34 cellular contexts compared by ENCODE assay signal in genomic region chr10:92792661-92793060, GRCh38. TPM values are rescaled to one million over a fixed set of nuclear protein-coding genes. Genes with fewer than 3 reads are reported as not detected.
DNase-seq lines count a peak whose midpoint lies in the region; ATAC-seq, FAIRE-seq and TF ChIP-seq lines count a peak whose summit lies in the region.
"Had no signal": no experiment of that assay in that cellular context is flagged by ENCODE, and none has a peak within 500 bp of the region (broad histone marks: within the 10 kb centered on the region; RNA-seq: fewer than 3 reads in every experiment).

No MANE protein-coding gene starts in this region.

- TF ChIP-seq POLR2A in HepG2 (IDR thresholded peaks at IDR 0.05; ENCODE audit: insufficient read depth in 1 of 2, low read depth in 2 of 2, low read length in 2 of 2), result no peak
- no peak for TF ChIP-seq POLR2A in right lobe of liver (IDR thresholded peaks at IDR 0.05)
- no peak for TF ChIP-seq POLR2A in A549 (IDR thresholded peaks at IDR 0.05; ENCODE audit: low read length)
- TF ChIP-seq POLR2A in IMR-90 (IDR thresholded peaks at IDR 0.05; ENCODE audit: low read depth, low read length), result no peak
- TF ChIP-seq POLR2A in K562 (conservative IDR thresholded peaks at IDR 0.05), result no peak

- H3K27me3 ChIP-seq in HepG2 (ENCODE audit: control insufficient read depth in 1 of 2, insufficient read depth in 2 of 2, low read length in 2 of 2), result peaks cover 0 to 10% of the 10 kb centered on the region in 2 experiments; a peak in 1 of 5 replicates
- no peaks in the 10 kb centered on the region for H3K27me3 ChIP-seq in right lobe of liver
- peaks cover 2% of the 10 kb centered on the region; the same call in 1 of the 2 replicates for H3K27me3 ChIP-seq in IMR-90 (ENCODE audit: control insufficient read depth, insufficient read depth, low read length)
- no peaks in the 10 kb centered on the region for H3K27me3 ChIP-seq in K562 (ENCODE audit: control insufficient read depth in 2 of 2, insufficient read depth in 2 of 2, low read length in 2 of 2)
- H3K27me3 ChIP-seq: BE2C; BLaER1; BLaER1 treated with 17β-estradiol and CSF1 and Interleukin-3, amounts not matched to agents 10 nM and 100 nM had no signal

- FAIRE-seq in HepG2 (lab: Jason Lieb, UNC), result no peak
- FAIRE-seq in A549 (lab: Jason Lieb, UNC), result no peak
- FAIRE-seq in K562 (lab: Jason Lieb, UNC), result no peak
- FAIRE-seq: A204.1, D721Med had no signal

- intact Hi-C loops in HepG2 (cut with micrococcal nuclease; ENCODE audit: unreplicated experiment), result no loop called here
- intact Hi-C loops in right lobe of liver (cut with DNase I), result no loop called here
- intact Hi-C loops in IMR-90 (cut with micrococcal nuclease), result loop anchor here (2.0 kb wide), 1 partner anchor 14 kb away; no protein-coding TSS in a partner anchor
- intact Hi-C loops in K562 (cut with micrococcal nuclease), result no loop called here

- dilution Hi-C loops in IMR-90 (cut with HindIII; ENCODE audit: low sequenced_read_pairs, unreplicated experiment), result no loop called here

- BruUV-seq in HepG2 (replicated peaks; lab: Mats Ljungman, UMichigan) (no TSS peak), IMR-90 (replicated peaks; lab: Mats Ljungman, UMichigan) (no TSS peak), K562 (replicated peaks; lab: Mats Ljungman, UMichigan) (no TSS peak)

- H2BK5ac ChIP-seq in IMR-90 (ENCODE audit: low read depth, low read length, poor library complexity, severe bottlenecking), result no peak overlapping the region

- H3K79me1 ChIP-seq in IMR-90 (ENCODE audit: low read depth in 1 of 2, low read length in 2 of 2), result no peaks in the 10 kb centered on the region

- H2AFZ ChIP-seq in HepG2 (ENCODE audit: low read length) (no peak overlapping the region), IMR-90 (replicated peaks; ENCODE audit: low read length, poor library complexity) (no peak overlapping the region), K562 (ENCODE audit: low read depth, low read length) (no peak overlapping the region)

- no peak overlapping the region for H2AK9ac ChIP-seq in IMR-90 (replicated peaks; ENCODE audit: low read depth, low read length, poor library complexity)

- TF ChIP-seq CTCF in HepG2 (CRISPR knock-in tag; IDR thresholded peaks at IDR 0.05) (no peak), right lobe of liver (IDR thresholded peaks at IDR 0.05) (no peak), A549 (IDR thresholded peaks at IDR 0.05) (no peak), IMR-90 (conservative IDR thresholded peaks at IDR 0.05; ENCODE audit: low read depth, low read length) (no peak), K562 (IDR thresholded peaks at IDR 0.05 in 2 of 3, conservative IDR thresholded peaks at IDR 0.05 in 1 of 3; ENCODE audit: insufficient read depth in 2 of 3, low read depth in 1 of 3, low read length in 3 of 3) (no peak)

- POLR2A ChIA-PET in HepG2 (lab: Yijun Ruan, JAX), result no interaction called here
- POLR2A ChIA-PET in A549 (lab: Yijun Ruan, JAX), result no interaction called here
- POLR2A ChIA-PET in IMR-90 (lab: Charles Lee; ENCODE audit: unreplicated experiment), result interaction anchor here (0.6 kb wide), 1 partner anchor 18 kb away, joined by 3 read pairs; no protein-coding TSS in a partner anchor
- POLR2A ChIA-PET in K562 (lab: Yijun Ruan, JAX), result no interaction called here

- H3K79me2 ChIP-seq in HepG2 (ENCODE audit: insufficient read depth, low read length), result no peaks in the 10 kb centered on the region
- H3K79me2 ChIP-seq in K562 (ENCODE audit: control insufficient read depth, insufficient read depth, low read length), result no peaks in the 10 kb centered on the region

- TF ChIP-seq EP300 in HepG2 (IDR thresholded peaks at IDR 0.05; ENCODE audit: low read depth in 2 of 2, low read length in 2 of 2) (no peak), HepG2 (CRISPR knock-in tag; IDR thresholded peaks at IDR 0.05; ENCODE audit: borderline replicate concordance) (no peak), A549 (IDR thresholded peaks at IDR 0.05) (no peak), K562 (IDR thresholded peaks at IDR 0.05; ENCODE audit: low read length) (no peak)

- no peak overlapping the region for H2AK5ac ChIP-seq in IMR-90 (ENCODE audit: low read depth, low read length)

- H3K4ac ChIP-seq in IMR-90 (ENCODE audit: low read depth, low read length), result no peak overlapping the region

- H4K91ac ChIP-seq in IMR-90 (ENCODE audit: insufficient read depth, low read depth, low read length), result no peak overlapping the region

- CTCF ChIA-PET in HepG2 (lab: Yijun Ruan, JAX; ENCODE audit: low intra/inter-chr PET ratio, low total read pairs) (no interaction called here), A549 (lab: Yijun Ruan, JAX) (no interaction called here), IMR-90 (lab: Yijun Ruan, JAX) (no interaction called here), K562 (lab: Yijun Ruan, JAX; ENCODE audit: low intra/inter-chr PET ratio) (no interaction called here)

- no peaks in the 10 kb centered on the region for H4K20me1 ChIP-seq in HepG2 (ENCODE audit: insufficient read depth, low read length)
- H4K20me1 ChIP-seq in IMR-90 (ENCODE audit: insufficient read depth, low read length), result no peaks in the 10 kb centered on the region
- H4K20me1 ChIP-seq in K562 (replicated peaks; ENCODE audit: control insufficient read depth, insufficient read depth, low read length), result no peaks in the 10 kb centered on the region
- H4K20me1 ChIP-seq: BLaER1; BLaER1 treated with 17β-estradiol and CSF1 and Interleukin-3, amounts not matched to agents 10 nM and 100 nM had no signal

- no peak overlapping the region for H3K4me3 ChIP-seq in HepG2 (replicated peaks in 1 of 3; ENCODE audit: insufficient read depth in 1 of 3, low read depth in 2 of 3, low read length in 3 of 3)
- no peak overlapping the region for H3K4me3 ChIP-seq in right lobe of liver
- no peak overlapping the region for H3K4me3 ChIP-seq in A549
- no peak overlapping the region for H3K4me3 ChIP-seq in IMR-90 (ENCODE audit: insufficient read depth, low read depth, low read length)
- no peak overlapping the region for H3K4me3 ChIP-seq in K562
- H3K4me3 ChIP-seq: BLaER1; BLaER1 treated with 17β-estradiol and CSF1 and Interleukin-3, amounts not matched to agents 10 nM and 100 nM had no signal

- H2BK20ac ChIP-seq in IMR-90 (ENCODE audit: low read depth, low read length), result no peak overlapping the region

- H3K23ac ChIP-seq in IMR-90 (ENCODE audit: low read depth, low read length), result no peak overlapping the region

- no peak overlapping the region for H3K9ac ChIP-seq in HepG2 (ENCODE audit: insufficient read depth, low read depth, low read length)
- no peak overlapping the region for H3K9ac ChIP-seq in IMR-90 (ENCODE audit: low read depth, low read length)
- no peak overlapping the region for H3K9ac ChIP-seq in K562 (ENCODE audit: insufficient read depth in 1 of 2, low read depth in 2 of 2, low read length in 2 of 2)
- H3K9ac ChIP-seq: BLaER1; BLaER1 treated with 17β-estradiol and CSF1 and Interleukin-3, amounts not matched to agents 10 nM and 100 nM had no signal

- H3K18ac ChIP-seq in IMR-90 (ENCODE audit: low read depth, low read length), result no peak overlapping the region

- no peak overlapping the region for H3K14ac ChIP-seq in IMR-90 (replicated peaks; ENCODE audit: low read depth, low read length)

- 19% methylated on average over 1 of the region's 1 CpG for whole genome bisulfite sequencing in HepG2 (ENCODE audit: low lambda C conversion rate)
- WGBS in right lobe of liver (ENCODE audit: insufficient coverage, low coverage, low lambda C conversion rate, missing lambda C conversion rate), result 75% methylated on average over 1 of the region's 1 CpG
- 92% methylated on average over 1 of the region's 1 CpG for WGBS in A549 (ENCODE audit: missing lambda C conversion rate)
- no CpG with 5 or more reads among the region's 1 CpG for WGBS in IMR-90 (ENCODE audit: extremely low coverage in 2 of 2, insufficient read length in 1 of 2), 2 experiments
- 29% methylated on average over 1 of the region's 1 CpG for WGBS in K562 (ENCODE audit: insufficient coverage, low coverage, missing lambda C conversion rate)

- peaks cover 11% of the 10 kb centered on the region for H3K4me1 ChIP-seq in HepG2 (ENCODE audit: insufficient read depth, low read length)
- no peaks in the 10 kb centered on the region for H3K4me1 ChIP-seq in right lobe of liver
- no peaks in the 10 kb centered on the region for H3K4me1 ChIP-seq in A549
- no peaks in the 10 kb centered on the region for H3K4me1 ChIP-seq in IMR-90 (ENCODE audit: control insufficient read depth, insufficient read depth, low read length)
- H3K4me1 ChIP-seq in K562 (replicated peaks in 1 of 2; ENCODE audit: control insufficient read depth in 2 of 2, insufficient read depth in 2 of 2, low read length in 2 of 2), result no peaks in the 10 kb centered on the region
- H3K4me1 ChIP-seq: BE2C, Caco-2 had no signal

- no peak overlapping the region for H4K8ac ChIP-seq in IMR-90 (ENCODE audit: low read depth in 2 of 2, low read length in 2 of 2)

- TF ChIP-seq RAD21 in HepG2 (CRISPR knock-in tag; IDR thresholded peaks at IDR 0.05) (no peak), A549 (conservative IDR thresholded peaks at IDR 0.05 in 1 of 2, IDR thresholded peaks at IDR 0.05 in 1 of 2) (no peak), IMR-90 (IDR thresholded peaks at IDR 0.05; ENCODE audit: low read length) (no peak), K562 (CRISPR knock-in tag; conservative IDR thresholded peaks at IDR 0.05 in 1 of 2, IDR thresholded peaks at IDR 0.05 in 1 of 2) (no peak)

- H3K56ac ChIP-seq in IMR-90 (ENCODE audit: extremely low read depth, insufficient read depth, low read length), result no peak overlapping the region

- no peaks in the 10 kb centered on the region for H3K36me3 ChIP-seq in HepG2 (replicated peaks in 1 of 2; ENCODE audit: control insufficient read depth in 1 of 2, insufficient read depth in 2 of 2, low read length in 2 of 2)
- no peaks in the 10 kb centered on the region for H3K36me3 ChIP-seq in right lobe of liver
- H3K36me3 ChIP-seq in IMR-90 (ENCODE audit: control insufficient read depth, insufficient read depth, low read length), result no peaks in the 10 kb centered on the region
- no peaks in the 10 kb centered on the region for H3K36me3 ChIP-seq in K562 (ENCODE audit: control insufficient read depth, insufficient read depth, low read length)
- H3K36me3 ChIP-seq: BE2C; BLaER1; BLaER1 treated with 17β-estradiol and CSF1 and Interleukin-3, amounts not matched to agents 10 nM and 100 nM had no signal

- H4K5ac ChIP-seq in IMR-90 (ENCODE audit: low read depth, low read length), result no peak overlapping the region

- H2BK120ac ChIP-seq in IMR-90 (ENCODE audit: low read depth, low read length), result no peak overlapping the region

- ATAC-seq in HepG2 (no peak), right lobe of liver (no peak), A549 (no peak), IMR-90 (ENCODE audit: low read depth) (no peak), K562 (no peak)
- ATAC-seq: CD8-positive, alpha-beta T cell had no signal

- no peak overlapping the region for H3K27ac ChIP-seq in HepG2 (ENCODE audit: extremely low read length, insufficient read depth, low read length)
- no peak overlapping the region for H3K27ac ChIP-seq in right lobe of liver
- no peak overlapping the region for H3K27ac ChIP-seq in A549
- no peak overlapping the region for H3K27ac ChIP-seq in IMR-90 (ENCODE audit: insufficient read depth, low read length)
- H3K27ac ChIP-seq in K562 (ENCODE audit: extremely low read depth, low read depth, low read length), result no peak overlapping the region
- H3K27ac ChIP-seq: 22Rv1; BLaER1; BLaER1 treated with 17β-estradiol and CSF1 and Interleukin-3, amounts not matched to agents 10 nM and 100 nM; C4-2B had no signal

- DNase-seq in HepG2 (ENCODE audit: low spot score) (no peak), right lobe of liver (no peak), A549 (ENCODE audit: low read depth in 1 of 2, low spot score in 1 of 2) (no peak), IMR-90 (no peak), K562 (ENCODE audit: extremely low read depth in 1 of 4, low spot score in 3 of 4) (no peak), NCI-H2196 treated with DMSO at 0.1 percent for 48 hours (lab: John Stamatoyannopoulos, UW; ENCODE audit: unreplicated experiment) (no peak)
- DNase-seq in activated effector memory CD4-positive, alpha-beta T cell treated with Interleukin-2 at 50 U/mL for 16 hours, result no peak
- no peak for DNase-seq in stimulated activated naive CD4-positive, alpha-beta T cell (lab: John Stamatoyannopoulos, UW)
- DNase-seq: 8988T; ACHN; AML-193; BE2C; C1 segment of cervical spinal cord; Caco-2; Calu3; CD4-positive, alpha-beta memory T cell; CD4-positive, alpha-beta T cell; CD4-positive, CD25-positive, alpha-beta regulatory T cell; CD8-positive, alpha-beta memory T cell; CD8-positive, alpha-beta T cell; COR-L47; DMS 273 treated with DMSO at 0.1 percent for 48 hours; DMS153; DMS53; DMS79; DMS79 treated with DMSO at 0.1 percent for 48 hours; DND-41; EL had no signal

- H3K9me3 ChIP-seq in HepG2 (ENCODE audit: low read length) (no peaks in the 10 kb centered on the region), right lobe of liver (no peaks in the 10 kb centered on the region), A549 (no peaks in the 10 kb centered on the region), IMR-90 (ENCODE audit: control insufficient read depth, insufficient read depth, low read length) (no peaks in the 10 kb centered on the region), K562 (replicated peaks; ENCODE audit: control insufficient read depth, insufficient read depth, low read depth, low read length) (no peaks in the 10 kb centered on the region)
- H3K9me3 ChIP-seq: BE2C, Caco-2 had no signal

- H3K4me2 ChIP-seq in HepG2 (ENCODE audit: low read depth, low read length) (no peak overlapping the region), A549 (no peak overlapping the region), IMR-90 (ENCODE audit: low read depth, low read length) (no peak overlapping the region), K562 (ENCODE audit: insufficient read depth, low read length) (no peak overlapping the region)
- H3K4me2 ChIP-seq: BLaER1; BLaER1 treated with 17β-estradiol and CSF1 and Interleukin-3, amounts not matched to agents 10 nM and 100 nM had no signal

- in situ Hi-C loops in HepG2 (cut with HindIII; ENCODE audit: extremely low pct_ligation_motif_present, low pct_unique_long_range_greater_than_20kb), result no loop called here
- in situ Hi-C loops in IMR-90 (cut with MboI; ENCODE audit: low sequenced_read_pairs), result no loop called here
- in situ Hi-C loops in K562 (cut with MboI), result no loop called here

- H2BK15ac ChIP-seq in IMR-90 (ENCODE audit: low read depth, low read length), result no peak overlapping the region

- H3K9me1 ChIP-seq in IMR-90 (ENCODE audit: insufficient read depth, low read length) (no peaks in the 10 kb centered on the region), K562 (ENCODE audit: control insufficient read depth, insufficient read depth, low read length) (no peaks in the 10 kb centered on the region)

RNA-seq across cellular contexts. Expression of gene EXOC6, which starts 55.7 kb away (rescaled TPM):
- total RNA-seq in HepG2 (2016; rRNA removed; fragmentation: Illumina TruSeq; extraction: Trizol) (22.2 and 48.7 TPM in 2 replicates), right lobe of liver (10 to 100 TPM in 3 of 6 experiments, 1 to 10 TPM in 3; 5.5 to 15.6 (median 9.9) TPM), IMR-90 (2012; rRNA removed) (11.5 and 29.2 TPM in 2 replicates), K562 (2014; rRNA removed) (21.3 and 45.1 TPM in 2 replicates), K562 (2014; rRNA removed; fragmentation: Illumina TruSeq; extraction: Trizol) (34.7 and 41.8 TPM in 2 replicates), K562 (2015; rRNA removed; fragmentation: Illumina TruSeq; extraction: Trizol) (30.1 and 34.7 TPM in 2 replicates), K562 (2021) (24.7 and 25.0 TPM in 2 replicates)
- 7.3 and 14.2 TPM in 2 replicates for total RNA-seq in HepG2 (2016; cell fraction: cytosol; rRNA removed; fragmentation: Illumina TruSeq; extraction: Trizol; ENCODE audit: low read depth)
- total RNA-seq in HepG2 (2016; cell fraction: insoluble cytoplasmic fraction; rRNA removed; fragmentation: Illumina TruSeq; extraction: Trizol), result 17.2 and 42.9 TPM in 2 replicates
- total RNA-seq in HepG2 (2016; cell fraction: membrane; rRNA removed; fragmentation: Illumina TruSeq; extraction: Trizol), result 6.2 and 7.0 TPM in 2 replicates
- total RNA-seq in HepG2 (2016; cell fraction: nucleus; rRNA removed; fragmentation: Illumina TruSeq; extraction: Trizol), result 18.5 and 31.1 TPM in 2 replicates
- polyA plus RNA-seq in HepG2 (2011; rRNA removed) (29.2 and 49.6 TPM in 2 replicates), A549 (2011; rRNA removed) (48.5 and 50.4 TPM in 2 replicates), A549 (2017; fragmentation: RNase III; extraction: RNeasy Plus Mini Kit Qiagen cat#74134 plus additional on column Dnase treatment) (16.8 to 20.2 TPM (median 17.3 TPM) in 3 replicates), IMR-90 (2012; rRNA removed) (3.8 and 4.5 TPM in 2 replicates), K562 (2011; rRNA removed) (24.9 and 42.5 TPM in 2 replicates), K562 (2014; fragmentation: Illumina TruSeq; extraction: Trizol) (40.4 and 42.8 TPM in 2 replicates), K562 (2014; fragmentation: Nextera tagmentation; extraction: Ambion mirVana) (10 to 100 TPM; 13.9 to 17.0 TPM), K562 (2014; rRNA removed) (14.2 and 17.3 TPM in 2 replicates)
- polyA plus RNA-seq in HepG2 (2011; cell fraction: cytosol; rRNA removed), result 4.3 and 6.9 TPM in 2 replicates
- polyA plus RNA-seq in HepG2 (2011; cell fraction: nucleus; rRNA removed), result 15.2 and 18.0 TPM in 2 replicates
- polyA plus RNA-seq in HepG2 (2012), result 9.3 and 16.9 TPM in 2 replicates
- 0.59 and 1.00 TPM in 2 replicates for polyA plus RNA-seq in HepG2 (2016; cell fraction: cytosol; fragmentation: Illumina TruSeq; extraction: Trizol; ENCODE audit: low read depth)
- polyA plus RNA-seq in HepG2 (2016; cell fraction: insoluble cytoplasmic fraction; fragmentation: Illumina TruSeq; extraction: Trizol; ENCODE audit: low read depth), result 17.7 and 18.9 TPM in 2 replicates
- polyA plus RNA-seq in HepG2 (2016; cell fraction: membrane; fragmentation: Illumina TruSeq; extraction: Trizol; ENCODE audit: low read depth), result 1.8 and 2.2 TPM in 2 replicates
- 10.8 and 12.2 TPM in 2 replicates for polyA plus RNA-seq in HepG2 (2016; cell fraction: nucleus; fragmentation: Illumina TruSeq; extraction: Trizol; ENCODE audit: insufficient read depth, low read depth)
- polyA minus RNA-seq in HepG2 (2011; rRNA and poly(A)+ RNA removed; ENCODE audit: low replicate concordance), result 26.0 and 75.6 TPM in 2 replicates
- polyA minus RNA-seq in HepG2 (2011; cell fraction: cytosol; rRNA and poly(A)+ RNA removed), result 18.7 and 31.6 TPM in 2 replicates
- 48.2 and 49.5 TPM in 2 replicates for polyA minus RNA-seq in HepG2 (2011; cell fraction: nucleus; rRNA and poly(A)+ RNA removed)
- polyA plus RNA-seq in A549 (2012; cell fraction: cytosol; rRNA removed), result 4.4 TPM in 2 replicates
- polyA plus RNA-seq in A549 (2012; cell fraction: nucleus; rRNA removed), result 3.2 and 4.0 TPM in 2 replicates
- 50.9 and 65.8 TPM in 2 replicates for polyA minus RNA-seq in A549 (2011; rRNA and poly(A)+ RNA removed)
- 0.80 and 1.0 TPM in 2 replicates for polyA plus RNA-seq in IMR-90 (2012; cell fraction: cytosol; rRNA removed)
- 0.49 and 4.0 TPM in 2 replicates for polyA plus RNA-seq in IMR-90 (2012; cell fraction: nucleus; rRNA removed; ENCODE audit: low replicate concordance)
- total RNA-seq in K562 (2011; cell fraction: chromatin; rRNA removed; ENCODE audit: low replicate concordance), result 16.4 and 84.1 TPM in 2 replicates
- total RNA-seq in K562 (2011; cell fraction: nucleolus; rRNA removed), result 24.0 and 28.2 TPM in 2 replicates
- total RNA-seq in K562 (2011; cell fraction: nucleoplasm; rRNA removed), result 25.2 and 30.2 TPM in 2 replicates
- 3.8 and 8.0 TPM in 2 replicates for polyA plus RNA-seq in K562 (2011; cell fraction: cytosol; rRNA removed)
- polyA plus RNA-seq in K562 (2011; cell fraction: nucleus; rRNA removed), result 20.7 and 27.0 TPM in 2 replicates
- 20.9 and 30.9 TPM in 2 replicates for polyA plus RNA-seq in K562 (2012)
- 21.3 and 30.5 TPM in 2 replicates for polyA minus RNA-seq in K562 (2011; rRNA and poly(A)+ RNA removed)
- polyA minus RNA-seq in K562 (2011; cell fraction: cytosol; rRNA and poly(A)+ RNA removed), result 16.7 and 23.3 TPM in 2 replicates
- polyA minus RNA-seq in K562 (2011; cell fraction: nucleus; rRNA and poly(A)+ RNA removed), result 13.7 and 44.5 TPM in 2 replicates

Comparison
In these comparisons a context has a peak if more than half of its experiments do, and no peak if none do; other contexts are left out.
1. Of the 241 proteins assayed by ChIP-seq in both HepG2 and K562: peak only in HepG2: MAFF and MAFK; only in K562: none; in both: none; in neither: 239.